In genomic region chr19:47804451-47804850, GRCh38 we compare ENCODE assay signal across 4 cellular contexts. TPM values are rescaled to one million over a fixed set of nuclear protein-coding genes. Genes with fewer than 3 reads are reported as not detected.
"Had no signal": no experiment of that assay in that cellular context is flagged by ENCODE, and none has a peak within 500 bp of the region (broad histone marks: within the 10 kb centered on the region; RNA-seq: fewer than 3 reads in every experiment).

Gene TPRX1 (minus strand): TSS chr19:47804551. CDS start chr19:47804539, 12 bp downstream.

RNA-seq across cellular contexts. Expression of gene TPRX1, which starts in this region (rescaled TPM):
- total RNA-seq: GM23248, H9, HT-29, IMR-90 had no signal
- polyA plus RNA-seq: GM23248, IMR-90 had no signal
